ENCODE assay signal across 1 cellular context in genomic region chr2:183868707-183869106, GRCh38.
TF ChIP-seq lines count a peak whose summit lies in the region.

No MANE protein-coding gene starts in this region.

TF ChIP-seq in GM12878, 131 proteins besides CTCF, POLR2A, EP300 and RAD21 (continued from another document):
- TF ChIP-seq HSF1 (IDR thresholded peaks at IDR 0.05; ENCODE audit: low read depth, low read length): no peak
